25 cellular contexts compared by ENCODE assay signal in genomic region chr16:47470810-47471209, GRCh38.
"Had no signal": no experiment of that assay in that cellular context is flagged by ENCODE, and none has a peak within 500 bp of the region (broad histone marks: within the 10 kb centered on the region; RNA-seq: fewer than 3 reads in every experiment).

No MANE protein-coding gene starts in this region.

- H3K4me3 ChIP-seq: adrenal gland, SK-N-MC had no signal

- H3K27me3 Mint-ChIP-seq: activated CD8-positive, alpha-beta T cell treated with anti-CD3 and anti-CD28 coated beads for 36 hours; activated naive CD8-positive, alpha-beta T cell treated with anti-CD3 and anti-CD28 coated beads, Interleukin-2, amount 10 ng/mL, durations not matched to agents 7 days and 5 days; IgD-negative memory B cell had no signal

- H3K27ac Mint-ChIP-seq: activated CD8-positive, alpha-beta T cell treated with anti-CD3 and anti-CD28 coated beads for 36 hours; activated naive CD8-positive, alpha-beta T cell treated with anti-CD3 and anti-CD28 coated beads, Interleukin-2, amount 10 ng/mL, durations not matched to agents 7 days and 5 days; activated T-cell treated with anti-CD3 and anti-CD28 coated beads, Interleukin-2, amount 50 U/mL, for 72 hours; IgD-negative memory B cell; T-helper 1 cell treated with Interleukin-12 subunit alpha and Interleukin-12 subunit beta and Interleukin-4 antibody, amounts not matched to agents 30 μg/mL and 1 μg/mL, for 36 hours had no signal

- ATAC-seq: activated CD4-positive, CD25-positive, alpha-beta regulatory T cell treated with anti-CD3 and anti-CD28 coated beads, Interleukin-2, amount 50 U/mL, for 24 hours; activated CD8-positive, alpha-beta T cell treated with anti-CD3 and anti-CD28 coated beads for 36 hours; activated T-cell treated with anti-CD3 and anti-CD28 coated beads, Interleukin-2, amount 50 U/mL, for 72 hours; Panc1; Right ventricle myocardium inferior had no signal

- H3K4me3 Mint-ChIP-seq: activated CD8-positive, alpha-beta T cell treated with anti-CD3 and anti-CD28 coated beads for 36 hours; activated naive CD8-positive, alpha-beta T cell treated with anti-CD3 and anti-CD28 coated beads, Interleukin-2, amount 10 ng/mL, durations not matched to agents 7 days and 5 days; activated T-cell treated with anti-CD3 and anti-CD28 coated beads, Interleukin-2, amount 50 U/mL, for 72 hours; IgD-negative memory B cell; T-helper 1 cell treated with Interleukin-12 subunit alpha and Interleukin-12 subunit beta and Interleukin-4 antibody, amounts not matched to agents 30 μg/mL and 1 μg/mL, for 36 hours had no signal

- H3K9me3 ChIP-seq: adrenal gland had no signal

- H3K4me1 Mint-ChIP-seq: activated naive CD8-positive, alpha-beta T cell treated with anti-CD3 and anti-CD28 coated beads, Interleukin-2, amount 10 ng/mL, durations not matched to agents 7 days and 5 days had no signal

- H3K27me3 ChIP-seq: adrenal gland had no signal

- DNase-seq: activated CD4-positive, alpha-beta T cell treated with anti-CD3 and anti-CD28 coated beads for 4 hours; activated CD8-positive, alpha-beta memory T cell treated with anti-CD3 and anti-CD28 coated beads, Interleukin-2, amount 50 U/mL, for 4 hours; activated CD8-positive, alpha-beta T cell treated with anti-CD3 and anti-CD28 coated beads for 36 hours; activated naive CD4-positive, alpha-beta T cell treated with anti-CD3 and anti-CD28 coated beads, Interleukin-2, amount 50 U/mL, for 16 hours; activated naive CD8-positive, alpha-beta T cell treated with anti-CD3 and anti-CD28 coated beads, Interleukin-2, amount 10 ng/mL, durations not matched to agents 7 days and 5 days; activated T-cell treated with anti-CD3 and anti-CD28 coated beads, Interleukin-2, amount 50 U/mL, for 72 hours; adrenal gland; anterior cingulate cortex; KG1; NCI-H1048; NCI-H146; NCI-H187 treated with DMSO at 0.1 percent for 48 hours; NCI-H2081 treated with DMSO at 0.1 percent for 48 hours; NCI-H345; NCI-H510A; NCI-H526 treated with DMSO at 0.1 percent for 48 hours; NK-92 treated with Interleukin-12 subunit alpha and Interleukin-12 subunit beta, amount 100 ng/mL, for 24 hours; OCI-M1; RPMI8226 had no signal

- H3K36me3 ChIP-seq: adrenal gland had no signal

- H3K9me3 Mint-ChIP-seq: activated CD8-positive, alpha-beta T cell treated with anti-CD3 and anti-CD28 coated beads for 36 hours; activated naive CD8-positive, alpha-beta T cell treated with anti-CD3 and anti-CD28 coated beads, Interleukin-2, amount 10 ng/mL, durations not matched to agents 7 days and 5 days; activated T-cell treated with anti-CD3 and anti-CD28 coated beads, Interleukin-2, amount 50 U/mL, for 72 hours; IgD-negative memory B cell; T-helper 1 cell treated with Interleukin-12 subunit alpha and Interleukin-12 subunit beta and Interleukin-4 antibody, amounts not matched to agents 30 μg/mL and 1 μg/mL, for 36 hours had no signal

- H3K27ac ChIP-seq: adrenal gland, SK-N-MC had no signal
